ENCODE assay signal across 14 cellular contexts in genomic region chr6:130908188-130908587, GRCh38.
DNase-seq lines count a peak whose midpoint lies in the region; ATAC-seq and TF ChIP-seq lines count a peak whose summit lies in the region.
"Had no signal": no experiment of that assay in that cellular context is flagged by ENCODE, and none has a peak within 500 bp of the region (broad histone marks: within the 10 kb centered on the region; RNA-seq: fewer than 3 reads in every experiment).

No MANE protein-coding gene starts in this region.

- DNase-seq in sciatic nerve (ENCODE audit: low spot score) (no peak), neural progenitor cell (ENCODE audit: low spot score) (no peak), occipital lobe (lab: John Stamatoyannopoulos, UW) (no peak), H7 (no peak), GM13977 (ENCODE audit: low spot score) (no peak)
- DNase-seq: activated naive CD4-positive, alpha-beta T cell treated with Interleukin-2 at 50 U/mL for 16 hours; brain microvascular endothelial cell; MV-4-11; SK-N-SH had no signal

- H3K4me1 ChIP-seq in neural progenitor cell = peaks cover 15% of the 10 kb centered on the region

- no peak overlapping the region for H3K27ac Mint-ChIP-seq in neural progenitor cell

- H2AFZ ChIP-seq in neural progenitor cell (replicated peaks) = no peak overlapping the region

- H3K27me3 ChIP-seq in neural progenitor cell (no peaks in the 10 kb centered on the region), H7 (ENCODE audit: control insufficient read depth, insufficient read depth, low read length) (no peaks in the 10 kb centered on the region)
- H3K27me3 ChIP-seq: BLaER1 treated with 17β-estradiol and CSF1 and Interleukin-3, amounts not matched to agents 10 nM and 100 nM; brain microvascular endothelial cell; right atrium auricular region had no signal

- no peak overlapping the region for H3K4me2 ChIP-seq in neural progenitor cell
- H3K4me2 ChIP-seq: BLaER1 treated with 17β-estradiol and CSF1 and Interleukin-3, amounts not matched to agents 10 nM and 100 nM; SK-N-SH had no signal

- no peaks in the 10 kb centered on the region for H3K79me2 ChIP-seq in neural progenitor cell (ENCODE audit: low read depth)

- H3K9ac ChIP-seq in neural progenitor cell = no peak overlapping the region
- H3K9ac ChIP-seq: BLaER1 treated with 17β-estradiol and CSF1 and Interleukin-3, amounts not matched to agents 10 nM and 100 nM; SK-N-SH had no signal

- H3K9me3 ChIP-seq in neural progenitor cell (ENCODE audit: low read depth) = no peaks in the 10 kb centered on the region
- H3K9me3 ChIP-seq: SK-N-SH had no signal

- H3K4me3 Mint-ChIP-seq in neural progenitor cell = no peak overlapping the region

- H3K36me3 Mint-ChIP-seq in neural progenitor cell = peaks cover 12% of the 10 kb centered on the region

- ATAC-seq in GM19035 (IDR thresholded peaks at IDR 0.05; ENCODE audit: unreplicated experiment) = peak; percentile 69
- ATAC-seq in HG02571 (IDR thresholded peaks at IDR 0.05; ENCODE audit: unreplicated experiment) = peak; percentile 80
- peak; percentile 73 for ATAC-seq in HG03196 (IDR thresholded peaks at IDR 0.05; ENCODE audit: unreplicated experiment)
- ATAC-seq in sciatic nerve = peak; percentile 72

- in situ Hi-C loops in GM13977 (cut with MboI; ENCODE audit: low pct_unique_long_range_greater_than_20kb, low sequenced_read_pairs, unreplicated experiment) = no loop called here

- H4K20me1 ChIP-seq in neural progenitor cell (ENCODE audit: low read depth) = no peaks in the 10 kb centered on the region
- H4K20me1 ChIP-seq: BLaER1 treated with 17β-estradiol and CSF1 and Interleukin-3, amounts not matched to agents 10 nM and 100 nM had no signal

- H3K4me3 ChIP-seq in neural progenitor cell (no peak overlapping the region), H7 (ENCODE audit: insufficient read depth, low read depth, low read length) (no peak overlapping the region)
- H3K4me3 ChIP-seq: BLaER1 treated with 17β-estradiol and CSF1 and Interleukin-3, amounts not matched to agents 10 nM and 100 nM; right atrium auricular region had no signal

- H3K27ac ChIP-seq in neural progenitor cell = no peak overlapping the region
- H3K27ac ChIP-seq: BLaER1 treated with 17β-estradiol and CSF1 and Interleukin-3, amounts not matched to agents 10 nM and 100 nM; brain microvascular endothelial cell; right atrium auricular region had no signal

- H3K27me3 Mint-ChIP-seq in neural progenitor cell (ENCODE audit: insufficient read depth, low read depth) = peaks cover 2% of the 10 kb centered on the region

- peaks cover 12% of the 10 kb centered on the region for H3F3A ChIP-seq in neural progenitor cell (ENCODE audit: low read depth)

- H3K36me3 ChIP-seq in neural progenitor cell = no peaks in the 10 kb centered on the region
- no peaks in the 10 kb centered on the region for H3K36me3 ChIP-seq in H7 (replicated peaks; ENCODE audit: control insufficient read depth, insufficient read depth, low read length)
- H3K36me3 ChIP-seq: brain microvascular endothelial cell, right atrium auricular region had no signal

- intact Hi-C loops in sciatic nerve (cut with DNase I) = no loop called here

- peaks cover 17% of the 10 kb centered on the region for H3K9me3 Mint-ChIP-seq in neural progenitor cell

- TF ChIP-seq CTCF in neural progenitor cell (IDR thresholded peaks at IDR 0.05) (no peak), GM13977 (IDR thresholded peaks at IDR 0.05; ENCODE audit: extremely low read depth, insufficient read depth, missing control alignments) (no peak)

- H3K4me1 Mint-ChIP-seq in neural progenitor cell = peaks cover 5% of the 10 kb centered on the region
